ENCODE assay signal across 9 cellular contexts in genomic region chr19:6233827-6234511, GRCh38. TPM values are rescaled to one million over a fixed set of nuclear protein-coding genes. Genes with fewer than 3 reads are reported as not detected.
DNase-seq lines count a peak whose midpoint lies in the region; ATAC-seq and TF ChIP-seq lines count a peak whose summit lies in the region.
"Had no signal": no experiment of that assay in that cellular context is flagged by ENCODE, and none has a peak within 500 bp of the region (broad histone marks: within the 10 kb centered on the region; RNA-seq: fewer than 3 reads in every experiment).

No MANE protein-coding gene starts in this region.

- no peaks in the 10 kb centered on the region for H3K9me3 ChIP-seq in Panc1 (ENCODE audit: control insufficient read depth, insufficient read depth, low read depth, low read length)

- H3K4me3 ChIP-seq in Panc1 (ENCODE audit: low read depth in 2 of 2, low read length in 2 of 2): no peak overlapping the region
- no peak overlapping the region for H3K4me3 ChIP-seq in fibroblast of the aortic adventitia (ENCODE audit: low read depth, low read length)

- in situ Hi-C loops in Panc1 (cut with HindIII; ENCODE audit: low pct_unique_long_range_greater_than_20kb, low sequenced_read_pairs) (no loop called here), GM13977 (cut with MboI; ENCODE audit: low pct_unique_long_range_greater_than_20kb, low sequenced_read_pairs, unreplicated experiment) (no loop called here)

- TF ChIP-seq CTCF in Panc1 (IDR thresholded peaks at IDR 0.05) (no peak), fibroblast of the aortic adventitia (IDR thresholded peaks at IDR 0.05; ENCODE audit: insufficient read depth, low read length) (no peak), GM13977 (IDR thresholded peaks at IDR 0.05; ENCODE audit: extremely low read depth, insufficient read depth, missing control alignments) (no peak)

- no peaks in the 10 kb centered on the region for H3K27me3 ChIP-seq in Panc1 (ENCODE audit: control insufficient read depth, insufficient read depth, low read length)

- no peak overlapping the region for H3K27ac ChIP-seq in Panc1 (ENCODE audit: low read length)

- no peaks in the 10 kb centered on the region for H3K4me1 ChIP-seq in Panc1 (ENCODE audit: control insufficient read depth, insufficient read depth, low read length)

- DNase-seq in DMS79 treated with DMSO at 0.1 percent for 48 hours (lab: John Stamatoyannopoulos, UW) (peak; percentile 53), Panc1 (ENCODE audit: low read depth, low spot score) (no peak), fibroblast of the aortic adventitia (ENCODE audit: low read depth) (peak; percentile 27), retina (peak; percentile 44), NCI-H510A treated with DMSO at 0.1 percent for 48 hours (lab: John Stamatoyannopoulos, UW) (no peak), GM13977 (ENCODE audit: low spot score) (no peak)
- DNase-seq in activated CD8-positive, alpha-beta memory T cell treated with anti-CD3 and anti-CD28 coated beads, Interleukin-2, amount 50 U/mL, for 4 hours: no peak
- DNase-seq: mesendoderm had no signal

- ATAC-seq in Panc1: 0 out of 2 replicates have a peak, but pooled peaks have one; percentile 25
- no peak for ATAC-seq in GM21717 (IDR thresholded peaks at IDR 0.05; ENCODE audit: unreplicated experiment)

- intact Hi-C loops in Panc1 (cut with micrococcal nuclease; ENCODE audit: unreplicated experiment): no loop called here

- CTCF ChIA-PET in Panc1 (lab: Charles Lee): no interaction called here

- H3K36me3 ChIP-seq in Panc1 (ENCODE audit: control insufficient read depth, insufficient read depth, low read length): no peaks in the 10 kb centered on the region

- POLR2A ChIA-PET in Panc1 (lab: Charles Lee): no interaction called here

- no TSS peak for BruUV-seq in Panc1 (replicated peaks; lab: Mats Ljungman, UMichigan)

RNA-seq across cellular contexts. Expression of gene MLLT1, which starts 45.8 kb away (rescaled TPM):
- total RNA-seq in Panc1 (2021; ENCODE audit: unreplicated experiment) (58.3 TPM), fibroblast of the aortic adventitia (ENCODE audit: low replicate concordance) (7.8 and 16.6 TPM in 2 replicates)
- polyA plus RNA-seq in Panc1 (2012; ENCODE audit: insufficient read length): 42.1 TPM

Comparison
In these comparisons a context has a peak if more than half of its experiments do, and no peak if none do; other contexts are left out.
1. DNase-seq: peak in DMS79 treated with DMSO at 0.1 percent for 48 hours (single experiment), fibroblast of the aortic adventitia (single experiment) and retina (single experiment); none in Panc1 (single experiment), activated CD8-positive, alpha-beta memory T cell treated with anti-CD3 and anti-CD28 coated beads, Interleukin-2, amount 50 U/mL, for 4 hours (single experiment), NCI-H510A treated with DMSO at 0.1 percent for 48 hours (single experiment) and GM13977 (single experiment).